In genomic region chr12:105332286-105332685, GRCh38 we compare ENCODE assay signal across 8 cellular contexts. TPM values are rescaled to one million over a fixed set of nuclear protein-coding genes. Genes with fewer than 3 reads are reported as not detected.
DNase-seq lines count a peak whose midpoint lies in the region; ATAC-seq and TF ChIP-seq lines count a peak whose summit lies in the region.
"Not testable (repeated sequence)": the region's sequence is repeated elsewhere in the genome, so short reads cannot be mapped to it uniquely, and the experiment has no call there.

No MANE protein-coding gene starts in this region.

- not testable (repeated sequence) for H3K9me2 ChIP-seq in hepatocyte (replicated peaks; ENCODE audit: insufficient read depth)

- H3K4me1 Mint-ChIP-seq in CD8-positive, alpha-beta T cell (ENCODE audit: low read depth), result peaks cover 67% of the 10 kb centered on the region
- peaks cover 63% of the 10 kb centered on the region for H3K4me1 Mint-ChIP-seq in activated T-cell treated with anti-CD3 and anti-CD28 coated beads, Interleukin-2, amount 50 U/mL, for 72 hours (ENCODE audit: low read depth)
- peaks cover 52% of the 10 kb centered on the region for H3K4me1 Mint-ChIP-seq in nephron progenitor cell

- WGBS in hepatocyte (ENCODE audit: low lambda C conversion rate, missing lambda C conversion rate), result 89% methylated on average over 6 of the region's 6 CpGs

- H3K4me1 ChIP-seq in CD8-positive, alpha-beta T cell (ENCODE audit: insufficient read depth, low read length), result peaks cover 32% of the 10 kb centered on the region
- H3K4me1 ChIP-seq in hepatocyte (ENCODE audit: insufficient read depth) (peaks cover 22% of the 10 kb centered on the region), vagina (peaks cover 39% of the 10 kb centered on the region)

- intact Hi-C loops in CD8-positive, alpha-beta T cell (cut with DNase I, micrococcal nuclease), result loop anchor here (5.0 kb wide), 4 partner anchors 225 to 1490 kb away; partner anchors contain the start of genes TCP11L2 (in 2 of the 2), NFYB (in 1 of the 2), NT5DC3 (in 1 of the 2) and WASHC4 (in 1 of the 2)
- intact Hi-C loops in vagina (cut with DNase I), result not testable (repeated sequence)

- H3K27ac Mint-ChIP-seq in CD8-positive, alpha-beta T cell, result peak overlapping the region; percentile 87
- H3K27ac Mint-ChIP-seq in activated T-cell treated with anti-CD3 and anti-CD28 coated beads, Interleukin-2, amount 50 U/mL, for 72 hours, result peak overlapping the region; percentile 74
- not testable (repeated sequence) for H3K27ac Mint-ChIP-seq in nephron progenitor cell

- not testable (repeated sequence) for H3K27me3 Mint-ChIP-seq in CD8-positive, alpha-beta T cell (ENCODE audit: low read depth); activated T-cell treated with anti-CD3 and anti-CD28 coated beads, Interleukin-2, amount 50 U/mL, for 72 hours (ENCODE audit: low read depth)
- peaks cover 13% of the 10 kb centered on the region for H3K27me3 Mint-ChIP-seq in nephron progenitor cell (ENCODE audit: low read depth, poor library complexity)

- not testable (repeated sequence) for H4K20me1 ChIP-seq in hepatocyte (ENCODE audit: insufficient read depth, poor library complexity, severe bottlenecking)

- not testable (repeated sequence) for H3K9me3 ChIP-seq in CD8-positive, alpha-beta T cell (ENCODE audit: low read length); hepatocyte (ENCODE audit: low read depth); vagina

- H3K4me2 ChIP-seq in hepatocyte, result peak overlapping the region; percentile 95

- not testable (repeated sequence) for DNase-seq in CD8-positive, alpha-beta T cell; RWPE1 (ENCODE audit: low spot score); activated T-cell treated with anti-CD3 and anti-CD28 coated beads, Interleukin-2, amount 50 U/mL, for 72 hours; choroid plexus epithelial cell (ENCODE audit: low read depth); hepatocyte (ENCODE audit: low spot score); nephron progenitor cell; vagina (ENCODE audit: extremely low spot score in 2 of 2)
- DNase-seq in HS-5 (ENCODE audit: low read depth), result peak; percentile 49

- ATAC-seq in CD8-positive, alpha-beta T cell; activated T-cell treated with anti-CD3 and anti-CD28 coated beads, Interleukin-2, amount 50 U/mL, for 72 hours (replicated peaks in 1 of 2): not testable (repeated sequence)

- not testable (repeated sequence) for H3K9me3 Mint-ChIP-seq in CD8-positive, alpha-beta T cell; activated T-cell treated with anti-CD3 and anti-CD28 coated beads, Interleukin-2, amount 50 U/mL, for 72 hours; nephron progenitor cell

- H3K79me2 ChIP-seq in hepatocyte, result peaks cover 54% of the 10 kb centered on the region

- H3K4me3 Mint-ChIP-seq in CD8-positive, alpha-beta T cell, result peak overlapping the region; percentile 90
- H3K4me3 Mint-ChIP-seq in activated T-cell treated with anti-CD3 and anti-CD28 coated beads, Interleukin-2, amount 50 U/mL, for 72 hours, result peak overlapping the region; percentile 72 to 87
- peak overlapping the region; percentile 84 for H3K4me3 Mint-ChIP-seq in nephron progenitor cell

- not testable (repeated sequence) for H2AFZ ChIP-seq in hepatocyte

- not testable (repeated sequence) for TF ChIP-seq POLR2A in vagina (IDR thresholded peaks at IDR 0.05)

- not testable (repeated sequence) for H3K36me3 ChIP-seq in CD8-positive, alpha-beta T cell (ENCODE audit: insufficient read depth, low read length); hepatocyte (replicated peaks; ENCODE audit: insufficient read depth, low read depth); vagina

- H3K4me3 ChIP-seq in CD8-positive, alpha-beta T cell (ENCODE audit: low read depth, low read length), result peak overlapping the region; percentile 62
- H3K4me3 ChIP-seq in choroid plexus epithelial cell (ENCODE audit: low read depth, low read length) (peak overlapping the region; percentile 74), vagina (peak overlapping the region in 1 of 2 donors; percentile 96)
- not testable (repeated sequence) for H3K4me3 ChIP-seq in hepatocyte

- H3K36me3 Mint-ChIP-seq in CD8-positive, alpha-beta T cell; activated T-cell treated with anti-CD3 and anti-CD28 coated beads, Interleukin-2, amount 50 U/mL, for 72 hours (ENCODE audit: insufficient read depth in 2 of 2); nephron progenitor cell (ENCODE audit: low read depth): not testable (repeated sequence)

- not testable (repeated sequence) for H3K27ac ChIP-seq in CD8-positive, alpha-beta T cell (ENCODE audit: low read depth, low read length)
- H3K27ac ChIP-seq in RWPE1 (peak overlapping the region; percentile 86), hepatocyte (peak overlapping the region; percentile 65), vagina (peak overlapping the region; percentile 86)

- H3K27me3 ChIP-seq in CD8-positive, alpha-beta T cell (ENCODE audit: insufficient read depth, low read length); hepatocyte; vagina: not testable (repeated sequence)

- TF ChIP-seq CTCF in CD8-positive, alpha-beta T cell (IDR thresholded peaks at IDR 0.05); RWPE1 (conservative IDR thresholded peaks at IDR 0.05; ENCODE audit: low read depth); choroid plexus epithelial cell (conservative IDR thresholded peaks at IDR 0.05; ENCODE audit: low read depth, low read length); hepatocyte (IDR thresholded peaks at IDR 0.05; ENCODE audit: poor library complexity); nephron progenitor cell (IDR thresholded peaks at IDR 0.05); vagina (IDR thresholded peaks at IDR 0.05): not testable (repeated sequence)

- POLR2A ChIA-PET in CD8-positive, alpha-beta T cell (lab: Charles Lee), result interaction anchor here (0.7 to 4.6 kb wide), 3 partner anchors 16 to 97 kb away, joined by 3 to 18 read pairs (median 3); partner anchors contain the start of gene APPL2
- POLR2A ChIA-PET in RWPE1 (lab: Yijun Ruan, JAX; ENCODE audit: low non-redundant PET), result not testable (repeated sequence)

- CTCF ChIA-PET in CD8-positive, alpha-beta T cell (lab: Charles Lee), result interaction anchor here (1.7 to 3.8 kb wide), 2 partner anchors 50 to 97 kb away, joined by 4 to 13 read pairs; partner anchors contain the start of gene APPL2
- CTCF ChIA-PET in RWPE1 (lab: Yijun Ruan, JAX), result interaction anchor here (1.6 kb wide), 1 partner anchor 97 kb away, joined by 5 read pairs; the partner anchor contains the start of gene APPL2

RNA-seq across cellular contexts. Expression of gene C12orf75, which starts 1.8 kb away (rescaled TPM):
- 10 to 100 TPM; 27.5 to 27.9 TPM for total RNA-seq in CD8-positive, alpha-beta T cell
- total RNA-seq in activated T-cell treated with anti-CD3 and anti-CD28 coated beads, Interleukin-2, amount 50 U/mL, for 72 hours, result 10 to 100 TPM; 68.6 to 73.0 TPM
- total RNA-seq in hepatocyte (80.9 and 92.3 TPM in 2 replicates), vagina (131 TPM)
- 95.2 and 103 TPM in 2 replicates for polyA plus RNA-seq in hepatocyte
